1 cellular context compared by ENCODE assay signal in the genomic region with DNA sequence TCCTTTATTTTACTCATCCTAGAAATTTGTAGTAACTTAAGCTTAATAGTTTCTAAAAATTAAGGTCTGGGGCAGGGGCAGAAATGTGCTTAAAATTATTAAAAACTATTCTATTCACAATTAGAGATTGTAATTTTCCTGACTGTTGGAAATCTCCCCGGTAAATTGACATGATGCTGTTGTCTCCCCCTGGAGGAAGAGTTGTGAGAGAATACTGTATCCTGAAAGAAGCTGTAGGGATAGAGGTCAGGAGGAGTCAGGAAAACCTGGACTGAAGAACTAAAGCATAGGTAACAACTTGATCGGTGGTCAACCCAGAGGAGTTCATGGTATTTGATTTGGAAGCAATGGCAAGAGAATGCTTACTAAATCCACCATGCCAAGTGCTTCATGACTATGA.
TF ChIP-seq lines count a peak whose summit lies in the region.

No MANE protein-coding gene starts in this region.

TF ChIP-seq in H1, 55 proteins besides CTCF, POLR2A, EP300 and RAD21:
- TF ChIP-seq CHD2 (IDR thresholded peaks at IDR 0.05; ENCODE audit: low read length) (no peak), CREB1 (IDR thresholded peaks at IDR 0.05) (no peak), CTBP2 (IDR thresholded peaks at IDR 0.05; ENCODE audit: borderline replicate concordance, insufficient read depth, insufficient read length, low read length) (no peak), CBX8 (IDR thresholded peaks at IDR 0.05; ENCODE audit: borderline replicate concordance, low read depth, low read length) (no peak), ATF3 (IDR thresholded peaks at IDR 0.05; ENCODE audit: insufficient read depth, low read depth, low read length) (no peak), KDM5A (IDR thresholded peaks at IDR 0.05; ENCODE audit: low read length) (no peak), RFX5 (IDR thresholded peaks at IDR 0.05; ENCODE audit: borderline replicate concordance, low read depth, low read length) (no peak), POLR2AphosphoS5 (IDR thresholded peaks at IDR 0.05; ENCODE audit: low read depth, low read length) (no peak)
